ENCODE assay signal across 8 cellular contexts in genomic region chr1:44775930-44776748, GRCh38. TPM values are rescaled to one million over a fixed set of nuclear protein-coding genes. Genes with fewer than 3 reads are reported as not detected.
DNase-seq lines count a peak whose midpoint lies in the region; ATAC-seq and TF ChIP-seq lines count a peak whose summit lies in the region.

No MANE protein-coding gene starts in this region.

- peak overlapping the region; percentile 70 for H3K9ac ChIP-seq in muscle layer of colon (ENCODE audit: low read length)

- 4 to 5% methylated on average over 38 of the region's 38 CpGs for WGBS in ectodermal cell, 2 experiments

- TF ChIP-seq POLR2A in GM18505 (IDR thresholded peaks at IDR 0.05; ENCODE audit: borderline replicate concordance, extremely low read depth, insufficient read depth, insufficient read length): no peak

- H3K4me3 ChIP-seq in ectodermal cell (ENCODE audit: insufficient read depth, low read depth, low read length): peak overlapping the region; percentile 99
- peak overlapping the region; percentile 86 to 96 for H3K4me3 ChIP-seq in muscle layer of colon (ENCODE audit: low read depth in 1 of 2, low read length in 2 of 2)

- H3K9me3 ChIP-seq in ectodermal cell (ENCODE audit: control insufficient read depth, low read length) (no peaks in the 10 kb centered on the region), muscle layer of colon (ENCODE audit: low read length) (no peaks in the 10 kb centered on the region)

- H3K27ac ChIP-seq in VCaP: peak overlapping the region; percentile 90
- peak overlapping the region; percentile 88 for H3K27ac ChIP-seq in ectodermal cell (ENCODE audit: insufficient read depth, low read depth, low read length, poor library complexity, severe bottlenecking)
- H3K27ac ChIP-seq in muscle layer of colon (ENCODE audit: low read depth, low read length): peak overlapping the region; percentile 99

- ATAC-seq in GM18505 (IDR thresholded peaks at IDR 0.05; ENCODE audit: unreplicated experiment) (peak; percentile 5), HG03039 (IDR thresholded peaks at IDR 0.05; ENCODE audit: unreplicated experiment) (peak; percentile 11)

- H3K36me3 ChIP-seq in ectodermal cell (ENCODE audit: control insufficient read depth, insufficient read depth, low read length) (peaks cover 15% of the 10 kb centered on the region), muscle layer of colon (ENCODE audit: insufficient read depth, low read length) (peaks cover 25% of the 10 kb centered on the region)

- TF ChIP-seq CTCF in VCaP (conservative IDR thresholded peaks at IDR 0.05): no peak

- H3K27me3 ChIP-seq in ectodermal cell (ENCODE audit: control insufficient read depth, insufficient read depth, low read length, poor library complexity, severe bottlenecking): no peaks in the 10 kb centered on the region
- H3K27me3 ChIP-seq in muscle layer of colon (ENCODE audit: control insufficient read depth in 1 of 2, insufficient read depth in 2 of 2, low read length in 2 of 2): no peaks in the 10 kb centered on the region

- H3K4me1 ChIP-seq in ectodermal cell (ENCODE audit: control insufficient read depth, insufficient read depth, low read length): peaks cover 4% of the 10 kb centered on the region
- peaks cover 10% of the 10 kb centered on the region for H3K4me1 ChIP-seq in muscle layer of colon (ENCODE audit: insufficient read depth, low read length)

- DNase-seq in ureter (ENCODE audit: low spot score) (peak; percentile 64), midbrain (lab: John Stamatoyannopoulos, UW) (no peak), NCI-H748 (lab: John Stamatoyannopoulos, UW; ENCODE audit: unreplicated experiment) (no peak)

RNA-seq across cellular contexts. Expression of gene RPS8, which starts 0.8 kb away (rescaled TPM):
- 2,727 TPM for polyA plus RNA-seq in ectodermal cell (2013, experiment 1 of 4)
- 2,601 TPM for polyA plus RNA-seq in ectodermal cell (2013, experiment 2 of 4)
- 3,056 TPM for polyA plus RNA-seq in ectodermal cell (2013, experiment 3 of 4)
- 3,481 TPM for polyA plus RNA-seq in ectodermal cell (2013, experiment 4 of 4)
- 2,312 TPM for total RNA-seq in ureter

RNA-seq across cellular contexts. Expression of gene BEST4, which starts 11.8 kb away (rescaled TPM):
- 1.0 TPM for polyA plus RNA-seq in ectodermal cell (2013, experiment 1 of 4)
- polyA plus RNA-seq in ectodermal cell (2013, experiment 2 of 4): 1.1 TPM
- polyA plus RNA-seq in ectodermal cell (2013, experiment 3 of 4): 1.3 TPM
- polyA plus RNA-seq in ectodermal cell (2013, experiment 4 of 4): 1.5 TPM
- total RNA-seq in ureter: 0.36 TPM

RNA-seq across cellular contexts. Expression of gene PLK3, which starts 24.0 kb away (rescaled TPM):
- polyA plus RNA-seq in ectodermal cell (2013, experiment 1 of 4): 7.8 TPM
- polyA plus RNA-seq in ectodermal cell (2013, experiment 2 of 4): 8.9 TPM
- polyA plus RNA-seq in ectodermal cell (2013, experiment 3 of 4): 8.3 TPM
- polyA plus RNA-seq in ectodermal cell (2013, experiment 4 of 4): 8.9 TPM
- total RNA-seq in ureter: 14.4 TPM

RNA-seq across cellular contexts. Expression of gene DYNLT4, which starts 31.0 kb away (rescaled TPM):
- polyA plus RNA-seq in ectodermal cell (2013, experiment 1 of 4): not detected
- not detected for polyA plus RNA-seq in ectodermal cell (2013, experiment 2 of 4)
- polyA plus RNA-seq in ectodermal cell (2013, experiment 3 of 4): not detected
- not detected for polyA plus RNA-seq in ectodermal cell (2013, experiment 4 of 4)
- 0.52 TPM for total RNA-seq in ureter

RNA-seq across cellular contexts. Expression of gene BTBD19, which starts 32.2 kb away (rescaled TPM):
- polyA plus RNA-seq in ectodermal cell (2013, experiment 1 of 4): 4.7 TPM
- polyA plus RNA-seq in ectodermal cell (2013, experiment 2 of 4): 3.4 TPM
- 2.0 TPM for polyA plus RNA-seq in ectodermal cell (2013, experiment 3 of 4)
- 2.2 TPM for polyA plus RNA-seq in ectodermal cell (2013, experiment 4 of 4)
- 8.7 TPM for total RNA-seq in ureter
